9 cellular contexts compared by ENCODE assay signal in genomic region chr19:47228168-47228936, GRCh38. TPM values are rescaled to one million over a fixed set of nuclear protein-coding genes. Genes with fewer than 3 reads are reported as not detected.
DNase-seq lines count a peak whose midpoint lies in the region; ATAC-seq, FAIRE-seq and TF ChIP-seq lines count a peak whose summit lies in the region.
"Had no signal": no experiment of that assay in that cellular context is flagged by ENCODE, and none has a peak within 500 bp of the region (broad histone marks: within the 10 kb centered on the region; RNA-seq: fewer than 3 reads in every experiment).

No MANE protein-coding gene starts in this region.

- no TSS peak for BruUV-seq in HepG2 (replicated peaks; lab: Mats Ljungman, UMichigan)

- POLR2A ChIA-PET in T-cell (lab: Charles Lee) (no interaction called here), HepG2 (lab: Yijun Ruan, JAX) (interaction anchor here (3.1 to 4.3 kb wide), 6 partner anchors 11 to 115 kb away, joined by 11 to 93 read pairs (median 41); partner anchors contain the start of genes CCDC9 and ZC3H4)

- intact Hi-C loops in HepG2 (cut with micrococcal nuclease; ENCODE audit: unreplicated experiment) (no loop called here), testis (cut with DNase I; ENCODE audit: low total_unique reads) (no loop called here)

- no peaks in the 10 kb centered on the region for H3K9me3 Mint-ChIP-seq in T-cell
- H3K9me3 Mint-ChIP-seq: nephron had no signal

- H3K27me3 ChIP-seq in bronchial epithelial cell (ENCODE audit: control insufficient read depth, insufficient read depth, low read length) = no peaks in the 10 kb centered on the region
- H3K27me3 ChIP-seq in HepG2 (ENCODE audit: control insufficient read depth in 1 of 2, insufficient read depth in 2 of 2, low read length in 2 of 2) = peaks cover 0 to 4% of the 10 kb centered on the region in 2 experiments; a peak in 1 of 5 replicates
- H3K27me3 ChIP-seq in testis = no peaks in the 10 kb centered on the region

- H2AFZ ChIP-seq in HepG2 (ENCODE audit: low read length) = no peak overlapping the region

- WGBS in HepG2 (ENCODE audit: low lambda C conversion rate) = 0% methylated on average over 6 of the region's 50 CpGs
- WGBS in testis, 2 donors = 7 to 9% methylated on average over 14 to 31 of the region's 50 CpGs

- H3K27ac ChIP-seq in HepG2 (ENCODE audit: extremely low read length, insufficient read depth, low read length) = peak overlapping the region; percentile 93
- peak overlapping the region; percentile 99 for H3K27ac ChIP-seq in testis

- H3K4me1 Mint-ChIP-seq in T-cell = peaks cover 31 to 33% (median 32%) of the 10 kb centered on the region in 3 donors

- TF ChIP-seq EP300 in HepG2 (IDR thresholded peaks at IDR 0.05; ENCODE audit: low read depth in 2 of 2, low read length in 2 of 2) = no peak
- TF ChIP-seq EP300 in HepG2 (CRISPR knock-in tag; IDR thresholded peaks at IDR 0.05; ENCODE audit: borderline replicate concordance) = no peak

- no peak overlapping the region for H3K4me3 Mint-ChIP-seq in T-cell

- no peaks in the 10 kb centered on the region for H3K9me3 ChIP-seq in HepG2 (ENCODE audit: low read length)
- H3K9me3 ChIP-seq in testis = no peaks in the 10 kb centered on the region

- ATAC-seq in T-cell (replicated peaks in 1 of 4) (peak in 3 of 4 experiments; percentile 6 to 9 (median 7)), HepG2 (peak; percentile 46)

- H3K4me2 ChIP-seq in HepG2 (ENCODE audit: low read depth, low read length) = peak overlapping the region; percentile 94

- no peaks in the 10 kb centered on the region for H3K36me3 Mint-ChIP-seq in T-cell

- TF ChIP-seq CTCF in bronchial epithelial cell (IDR thresholded peaks at IDR 0.05; ENCODE audit: insufficient read depth, low read length, severe bottlenecking) (no peak), HepG2 (CRISPR knock-in tag; IDR thresholded peaks at IDR 0.05) (no peak), testis (IDR thresholded peaks at IDR 0.05) (no peak)

- TF ChIP-seq RAD21 in HepG2 (CRISPR knock-in tag; IDR thresholded peaks at IDR 0.05) = no peak; the same call in 1 of the 2 replicates

- peaks cover 42% of the 10 kb centered on the region for H3K4me1 ChIP-seq in HepG2 (ENCODE audit: insufficient read depth, low read length)
- peaks cover 26% of the 10 kb centered on the region for H3K4me1 ChIP-seq in testis

- TF ChIP-seq POLR2A in HepG2 (IDR thresholded peaks at IDR 0.05; ENCODE audit: insufficient read depth in 1 of 2, low read depth in 2 of 2, low read length in 2 of 2) = peak; percentile 63 to 70; a peak in 3 of 4 replicates
- no peak for TF ChIP-seq POLR2A in testis (IDR thresholded peaks at IDR 0.05)

- no peaks in the 10 kb centered on the region for H3K27me3 Mint-ChIP-seq in T-cell

- in situ Hi-C loops in HepG2 (cut with HindIII; ENCODE audit: extremely low pct_ligation_motif_present, low pct_unique_long_range_greater_than_20kb) = no loop called here

- H3K4me3 ChIP-seq in bronchial epithelial cell (ENCODE audit: low read depth, low read length) (peak overlapping the region; percentile 78), HepG2 (replicated peaks in 1 of 3; ENCODE audit: insufficient read depth in 1 of 3, low read depth in 2 of 3, low read length in 3 of 3) (peak overlapping the region; percentile 94 to 100 (median 95)), testis (peak overlapping the region; percentile 45 to 75)

- FAIRE-seq in bronchial epithelial cell (lab: Jason Lieb, UNC) (no peak), HepG2 (lab: Jason Lieb, UNC) (no peak), GM19239 (lab: Jason Lieb, UNC) (no peak)

- H4K20me1 ChIP-seq in HepG2 (ENCODE audit: insufficient read depth, low read length) = peaks cover 20% of the 10 kb centered on the region

- peak overlapping the region; percentile 99 for H3K9ac ChIP-seq in HepG2 (ENCODE audit: insufficient read depth, low read depth, low read length)

- H3K36me3 ChIP-seq in bronchial epithelial cell (ENCODE audit: control insufficient read depth, insufficient read depth, low read length) = peaks cover 7% of the 10 kb centered on the region
- H3K36me3 ChIP-seq in HepG2 (replicated peaks in 1 of 2; ENCODE audit: control insufficient read depth in 1 of 2, insufficient read depth in 2 of 2, low read length in 2 of 2) = peaks cover 5 to 10% of the 10 kb centered on the region in 2 experiments; a peak in 4 of 5 replicates
- no peaks in the 10 kb centered on the region for H3K36me3 ChIP-seq in testis (ENCODE audit: low read depth, missing control alignments)

- no peak overlapping the region for H3K27ac Mint-ChIP-seq in T-cell

- peak; percentile 34 for DNase-seq in AG20443 (ENCODE audit: low spot score)
- peak; percentile 31 for DNase-seq in HCEC 1CT
- DNase-seq in T-cell = peak in 25 of 34 experiments; percentile 17 to 62 (median 44)
- DNase-seq in bronchial epithelial cell (ENCODE audit: low read depth) = no peak
- DNase-seq in HepG2 (ENCODE audit: low spot score) = peak; percentile 69
- DNase-seq in testis = peak; percentile 52
- no peak for DNase-seq in foreskin melanocyte
- no peak for DNase-seq in GM19239 (ENCODE audit: insufficient read length, low spot score)

- CTCF ChIA-PET in T-cell (lab: Charles Lee) (interaction anchor here (1.4 to 1.6 kb wide), 3 partner anchors 16 to 46 kb away, joined by 3 to 10 read pairs (median 7); partner anchors contain the start of gene INAFM1 (in 1 of the 2)), HepG2 (lab: Yijun Ruan, JAX; ENCODE audit: low intra/inter-chr PET ratio, low total read pairs) (no interaction called here)

- peaks cover 23% of the 10 kb centered on the region for H3K79me2 ChIP-seq in HepG2 (ENCODE audit: insufficient read depth, low read length)

RNA-seq across cellular contexts. Expression of gene BBC3, which starts 2.6 kb away (rescaled TPM):
- total RNA-seq in T-cell = 10 to 100 TPM; 20.0 to 48.6 (median 39.2) TPM
- total RNA-seq in bronchial epithelial cell = 6.3 and 12.6 TPM in 2 replicates
- 5.8 and 8.8 TPM in 2 replicates for total RNA-seq in HepG2 (2016; rRNA removed; fragmentation: Illumina TruSeq; extraction: Trizol)
- 3.1 and 3.4 TPM in 2 replicates for total RNA-seq in HepG2 (2016; cell fraction: cytosol; rRNA removed; fragmentation: Illumina TruSeq; extraction: Trizol; ENCODE audit: low read depth)
- total RNA-seq in HepG2 (2016; cell fraction: insoluble cytoplasmic fraction; rRNA removed; fragmentation: Illumina TruSeq; extraction: Trizol) = 5.9 and 8.8 TPM in 2 replicates
- 6.6 and 7.4 TPM in 2 replicates for total RNA-seq in HepG2 (2016; cell fraction: membrane; rRNA removed; fragmentation: Illumina TruSeq; extraction: Trizol)
- total RNA-seq in HepG2 (2016; cell fraction: nucleus; rRNA removed; fragmentation: Illumina TruSeq; extraction: Trizol) = 4.6 and 5.1 TPM in 2 replicates
- polyA plus RNA-seq in HepG2 (2011; rRNA removed) = 6.1 and 11.1 TPM in 2 replicates
- 7.0 and 10.6 TPM in 2 replicates for polyA plus RNA-seq in HepG2 (2011; cell fraction: cytosol; rRNA removed)
- polyA plus RNA-seq in HepG2 (2011; cell fraction: nucleus; rRNA removed) = 18.7 and 18.8 TPM in 2 replicates
- 7.0 and 13.6 TPM in 2 replicates for polyA plus RNA-seq in HepG2 (2012)
- polyA plus RNA-seq in HepG2 (2016; cell fraction: cytosol; fragmentation: Illumina TruSeq; extraction: Trizol; ENCODE audit: low read depth) = 1.8 and 1.9 TPM in 2 replicates
- polyA plus RNA-seq in HepG2 (2016; cell fraction: insoluble cytoplasmic fraction; fragmentation: Illumina TruSeq; extraction: Trizol; ENCODE audit: low read depth) = 9.2 and 11.0 TPM in 2 replicates
- polyA plus RNA-seq in HepG2 (2016; cell fraction: membrane; fragmentation: Illumina TruSeq; extraction: Trizol; ENCODE audit: low read depth) = 5.1 and 5.2 TPM in 2 replicates
- 13.0 and 13.4 TPM in 2 replicates for polyA plus RNA-seq in HepG2 (2016; cell fraction: nucleus; fragmentation: Illumina TruSeq; extraction: Trizol; ENCODE audit: insufficient read depth, low read depth)
- 2.1 and 9.7 TPM in 2 replicates for polyA minus RNA-seq in HepG2 (2011; rRNA and poly(A)+ RNA removed; ENCODE audit: low replicate concordance)
- 8.9 and 9.3 TPM in 2 replicates for polyA minus RNA-seq in HepG2 (2011; cell fraction: cytosol; rRNA and poly(A)+ RNA removed)
- 5.4 and 6.2 TPM in 2 replicates for polyA minus RNA-seq in HepG2 (2011; cell fraction: nucleus; rRNA and poly(A)+ RNA removed)
- 10 to 100 TPM; 10.0 to 10.2 TPM for total RNA-seq in testis
- 3.3 TPM for polyA plus RNA-seq in testis (ENCODE audit: insufficient read depth, low read depth, low replicate concordance)

RNA-seq across cellular contexts. Expression of gene CCDC9, which starts 28.0 kb away (rescaled TPM):
- total RNA-seq in T-cell (10 to 100 TPM; 40.4 to 57.2 (median 49.7) TPM), bronchial epithelial cell (3.7 and 8.3 TPM in 2 replicates), HepG2 (2016; rRNA removed; fragmentation: Illumina TruSeq; extraction: Trizol) (5.9 and 6.3 TPM in 2 replicates), testis (10 to 100 TPM; 61.0 to 65.0 TPM)
- total RNA-seq in HepG2 (2016; cell fraction: cytosol; rRNA removed; fragmentation: Illumina TruSeq; extraction: Trizol; ENCODE audit: low read depth) = 3.4 and 3.5 TPM in 2 replicates
- 3.8 and 7.1 TPM in 2 replicates for total RNA-seq in HepG2 (2016; cell fraction: insoluble cytoplasmic fraction; rRNA removed; fragmentation: Illumina TruSeq; extraction: Trizol)
- 4.5 and 5.0 TPM in 2 replicates for total RNA-seq in HepG2 (2016; cell fraction: membrane; rRNA removed; fragmentation: Illumina TruSeq; extraction: Trizol)
- total RNA-seq in HepG2 (2016; cell fraction: nucleus; rRNA removed; fragmentation: Illumina TruSeq; extraction: Trizol) = 4.4 and 5.5 TPM in 2 replicates
- polyA plus RNA-seq in HepG2 (2011; rRNA removed) (2.9 and 3.0 TPM in 2 replicates), testis (ENCODE audit: insufficient read depth, low read depth, low replicate concordance) (50.9 TPM)
- 2.1 and 2.2 TPM in 2 replicates for polyA plus RNA-seq in HepG2 (2011; cell fraction: cytosol; rRNA removed)
- polyA plus RNA-seq in HepG2 (2011; cell fraction: nucleus; rRNA removed) = 10.1 and 11.8 TPM in 2 replicates
- polyA plus RNA-seq in HepG2 (2012) = 10.0 TPM in 2 replicates
- 1.6 and 1.8 TPM in 2 replicates for polyA plus RNA-seq in HepG2 (2016; cell fraction: cytosol; fragmentation: Illumina TruSeq; extraction: Trizol; ENCODE audit: low read depth)
- polyA plus RNA-seq in HepG2 (2016; cell fraction: insoluble cytoplasmic fraction; fragmentation: Illumina TruSeq; extraction: Trizol; ENCODE audit: low read depth) = 9.0 and 10.3 TPM in 2 replicates
- polyA plus RNA-seq in HepG2 (2016; cell fraction: membrane; fragmentation: Illumina TruSeq; extraction: Trizol; ENCODE audit: low read depth) = 3.6 and 3.9 TPM in 2 replicates
- polyA plus RNA-seq in HepG2 (2016; cell fraction: nucleus; fragmentation: Illumina TruSeq; extraction: Trizol; ENCODE audit: insufficient read depth, low read depth) = 22.8 and 25.7 TPM in 2 replicates
- polyA minus RNA-seq in HepG2 (2011; rRNA and poly(A)+ RNA removed; ENCODE audit: low replicate concordance) = 1.8 and 6.2 TPM in 2 replicates
- 0.99 and 1.7 TPM in 2 replicates for polyA minus RNA-seq in HepG2 (2011; cell fraction: cytosol; rRNA and poly(A)+ RNA removed)
- polyA minus RNA-seq in HepG2 (2011; cell fraction: nucleus; rRNA and poly(A)+ RNA removed) = 6.3 and 7.5 TPM in 2 replicates

RNA-seq across cellular contexts. Expression of gene INAFM1, which starts 46.3 kb away (rescaled TPM):
- total RNA-seq in T-cell = 10 to 100 TPM; 11.3 to 19.2 (median 15.6) TPM
- 0.53 and 1.7 TPM in 2 replicates for total RNA-seq in bronchial epithelial cell
- total RNA-seq in HepG2 (2016; rRNA removed; fragmentation: Illumina TruSeq; extraction: Trizol) = 1.00 and 1.9 TPM in 2 replicates
- 0.81 and 1.1 TPM in 2 replicates for total RNA-seq in HepG2 (2016; cell fraction: cytosol; rRNA removed; fragmentation: Illumina TruSeq; extraction: Trizol; ENCODE audit: low read depth)
- total RNA-seq in HepG2 (2016; cell fraction: insoluble cytoplasmic fraction; rRNA removed; fragmentation: Illumina TruSeq; extraction: Trizol) = 1.1 and 1.8 TPM in 2 replicates
- total RNA-seq in HepG2 (2016; cell fraction: membrane; rRNA removed; fragmentation: Illumina TruSeq; extraction: Trizol) = 1.0 and 1.2 TPM in 2 replicates
- 0.78 and 1.0 TPM in 2 replicates for total RNA-seq in HepG2 (2016; cell fraction: nucleus; rRNA removed; fragmentation: Illumina TruSeq; extraction: Trizol)
- polyA plus RNA-seq in HepG2 (2011; rRNA removed) = 0.88 and 1.3 TPM in 2 replicates
- 0.60 and 0.93 TPM in 2 replicates for polyA plus RNA-seq in HepG2 (2011; cell fraction: cytosol; rRNA removed)
- 5.3 and 5.5 TPM in 2 replicates for polyA plus RNA-seq in HepG2 (2011; cell fraction: nucleus; rRNA removed)
- polyA plus RNA-seq in HepG2 (2012) = 2.8 and 3.1 TPM in 2 replicates
- polyA plus RNA-seq in HepG2 (2016; cell fraction: cytosol; fragmentation: Illumina TruSeq; extraction: Trizol; ENCODE audit: low read depth) = 2.2 and 2.5 TPM in 2 replicates
- 1.8 and 2.4 TPM in 2 replicates for polyA plus RNA-seq in HepG2 (2016; cell fraction: insoluble cytoplasmic fraction; fragmentation: Illumina TruSeq; extraction: Trizol; ENCODE audit: low read depth)
- 1.7 and 2.2 TPM in 2 replicates for polyA plus RNA-seq in HepG2 (2016; cell fraction: membrane; fragmentation: Illumina TruSeq; extraction: Trizol; ENCODE audit: low read depth)
- polyA plus RNA-seq in HepG2 (2016; cell fraction: nucleus; fragmentation: Illumina TruSeq; extraction: Trizol; ENCODE audit: insufficient read depth, low read depth) = 4.5 and 6.9 TPM in 2 replicates
- polyA minus RNA-seq in HepG2 (2011; rRNA and poly(A)+ RNA removed; ENCODE audit: low replicate concordance) = 0.35 and 1.3 TPM in 2 replicates
- 1.2 and 1.5 TPM in 2 replicates for polyA minus RNA-seq in HepG2 (2011; cell fraction: cytosol; rRNA and poly(A)+ RNA removed)
- 0.99 and 1.4 TPM in 2 replicates for polyA minus RNA-seq in HepG2 (2011; cell fraction: nucleus; rRNA and poly(A)+ RNA removed)
- 10 to 100 TPM; 20.8 to 29.5 TPM for total RNA-seq in testis
- polyA plus RNA-seq in testis (ENCODE audit: insufficient read depth, low read depth, low replicate concordance) = 9.0 TPM

Comparison
In these comparisons a context has a peak if more than half of its experiments do, and no peak if none do; other contexts are left out.
1. DNase-seq: peak in AG20443 (single experiment), HCEC 1CT (single experiment), T-cell (25 of 34), HepG2 (single experiment) and testis (single experiment); none in bronchial epithelial cell (single experiment), foreskin melanocyte (single experiment) and GM19239 (single experiment).
2. Peak in every context shown above with its lines, with median percentiles within 50 percentile points of each other: H3K4me3 ChIP-seq.